ENCODE assay signal across 16 cellular contexts in the genomic region with DNA sequence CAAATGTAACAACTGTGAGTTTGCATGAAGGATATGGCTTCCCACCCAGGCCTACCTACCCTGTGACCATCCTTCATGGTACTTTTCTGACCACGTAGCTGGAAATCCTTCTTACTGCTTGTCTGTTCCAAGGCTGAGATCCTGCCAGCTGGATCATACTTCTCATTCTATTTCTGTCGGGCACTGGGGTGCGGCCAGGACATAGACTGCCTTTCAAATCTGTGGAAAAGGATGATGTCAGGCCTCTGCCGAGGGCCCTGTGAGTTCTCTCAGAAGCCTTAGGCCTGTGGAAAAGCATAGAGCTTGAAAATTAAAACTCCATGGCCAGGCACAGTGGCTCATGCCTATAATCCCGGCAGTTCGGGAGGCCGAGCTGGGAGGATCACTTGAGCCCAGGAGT. TPM values are rescaled to one million over a fixed set of nuclear protein-coding genes. Genes with fewer than 3 reads are reported as not detected.
"Had no signal": no experiment of that assay in that cellular context is flagged by ENCODE, and none has a peak within 500 bp of the region (broad histone marks: within the 10 kb centered on the region; RNA-seq: fewer than 3 reads in every experiment).

No MANE protein-coding gene starts in this region.

- DNase-seq: activated CD4-positive, alpha-beta T cell treated with anti-CD3 and anti-CD28 coated beads for 1 hour; activated CD4-positive, alpha-beta T cell treated with anti-CD3 and anti-CD28 coated beads, Interleukin-2, amount 50 U/mL, for 48 hours; activated CD8-positive, alpha-beta memory T cell treated with anti-CD3 and anti-CD28 coated beads, Interleukin-2, amount 10 ng/mL, durations not matched to agents 7 days and 5 days; activated effector memory CD4-positive, alpha-beta T cell treated with Interleukin-2 at 50 U/mL for 16 hours; activated T-cell treated with anti-CD3 and anti-CD28 coated beads, Interleukin-2, amount 50 U/mL, for 24 hours; brain microvascular endothelial cell; esophagus squamous epithelium; foreskin keratinocyte; lower lobe of right lung; mucosa of descending colon; natural killer cell; stimulated activated CD4-positive, alpha-beta T cell treated with anti-CD3 and anti-CD28 coated beads, Interleukin-4, amount 100 ng/mL, for 24 hours; stimulated activated naive CD8-positive, alpha-beta T cell treated with anti-CD3 and anti-CD28 coated beads, Interleukin-15, amount 100 ng/mL, for 72 hours; T-helper 9 cell had no signal

- ATAC-seq: activated CD8-positive, alpha-beta memory T cell treated with anti-CD3 and anti-CD28 coated beads, Interleukin-2, amount 10 ng/mL, durations not matched to agents 7 days and 5 days; foreskin keratinocyte; lower lobe of right lung; mucosa of descending colon; natural killer cell; stimulated activated naive CD8-positive, alpha-beta T cell treated with anti-CD3 and anti-CD28 coated beads, Interleukin-15, amount 100 ng/mL, for 72 hours had no signal

RNA-seq across cellular contexts. Expression of a gene that starts 10.0 kb away (rescaled TPM):
- total RNA-seq: activated CD8-positive, alpha-beta memory T cell treated with anti-CD3 and anti-CD28 coated beads, Interleukin-2, amount 10 ng/mL, durations not matched to agents 7 days and 5 days; foreskin keratinocyte; hepatocyte; natural killer cell; pulmonary artery endothelial cell had no signal
